8 cellular contexts compared by ENCODE assay signal in the genomic region with DNA sequence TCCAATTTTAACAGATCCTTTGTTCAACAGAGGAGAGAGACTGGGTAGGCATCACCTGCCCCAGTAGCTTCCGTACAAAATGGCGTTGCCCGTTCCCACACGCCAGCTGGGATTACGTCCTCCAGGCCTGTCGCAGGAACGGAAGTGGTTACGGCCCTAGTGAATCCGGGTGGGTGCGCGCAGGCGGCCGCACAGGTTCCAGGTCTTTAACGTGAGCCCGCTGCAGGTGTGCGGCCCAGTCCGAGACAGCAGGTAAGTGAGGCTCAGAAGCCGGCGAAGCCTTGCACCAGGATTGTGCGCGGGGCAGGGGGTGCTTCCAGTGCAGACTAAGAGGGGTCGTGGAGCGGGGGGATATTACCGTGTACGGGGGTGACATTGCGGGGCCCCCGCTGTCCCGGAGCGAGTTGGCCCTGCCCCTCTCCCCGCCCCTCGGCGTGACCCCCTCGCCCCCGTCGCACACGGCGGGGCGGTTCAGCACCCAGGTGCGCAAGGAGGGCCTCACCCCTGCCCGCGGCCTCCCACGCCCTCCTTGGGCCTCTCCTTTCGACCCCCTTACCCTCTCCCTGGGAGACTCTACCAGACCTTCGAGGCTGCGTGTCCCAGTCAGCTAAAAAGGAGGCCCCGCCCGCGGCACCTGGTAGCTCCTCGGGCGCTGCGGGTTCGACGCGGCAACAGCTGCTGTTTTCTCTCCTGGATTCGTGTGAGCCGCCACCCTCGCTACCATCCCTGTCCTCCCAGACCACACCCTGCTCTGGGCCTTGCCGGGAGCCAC. TPM values are rescaled to one million over a fixed set of nuclear protein-coding genes. Genes with fewer than 3 reads are reported as not detected.
DNase-seq lines count a peak whose midpoint lies in the region; ATAC-seq, FAIRE-seq and TF ChIP-seq lines count a peak whose summit lies in the region.

A gene with protein sequence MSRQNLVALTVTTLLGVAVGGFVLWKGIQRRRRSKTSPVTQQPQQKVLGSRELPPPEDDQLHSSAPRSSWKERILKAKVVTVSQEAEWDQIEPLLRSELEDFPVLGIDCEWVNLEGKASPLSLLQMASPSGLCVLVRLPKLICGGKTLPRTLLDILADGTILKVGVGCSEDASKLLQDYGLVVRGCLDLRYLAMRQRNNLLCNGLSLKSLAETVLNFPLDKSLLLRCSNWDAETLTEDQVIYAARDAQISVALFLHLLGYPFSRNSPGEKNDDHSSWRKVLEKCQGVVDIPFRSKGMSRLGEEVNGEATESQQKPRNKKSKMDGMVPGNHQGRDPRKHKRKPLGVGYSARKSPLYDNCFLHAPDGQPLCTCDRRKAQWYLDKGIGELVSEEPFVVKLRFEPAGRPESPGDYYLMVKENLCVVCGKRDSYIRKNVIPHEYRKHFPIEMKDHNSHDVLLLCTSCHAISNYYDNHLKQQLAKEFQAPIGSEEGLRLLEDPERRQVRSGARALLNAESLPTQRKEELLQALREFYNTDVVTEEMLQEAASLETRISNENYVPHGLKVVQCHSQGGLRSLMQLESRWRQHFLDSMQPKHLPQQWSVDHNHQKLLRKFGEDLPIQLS (plus strand): TSS at position 159 of the 772 bp plus-strand sequence. CDS start 17,973 bp downstream, outside the sequence.

- H3K4me3 ChIP-seq in AG09309 (ENCODE audit: control insufficient read depth, low read depth, low read length), result peak within 1 kb of the TSS; percentile 99
- peak within 1 kb of the TSS; percentile 66 to 99 (median 88) for H3K4me3 ChIP-seq in dorsolateral prefrontal cortex
- H3K4me3 ChIP-seq in HepG2 (replicated peaks in 1 of 3; ENCODE audit: insufficient read depth in 1 of 3, low read depth in 2 of 3, low read length in 3 of 3), result peak within 1 kb of the TSS; percentile 75 to 92 (median 81)

- DNase-seq in AG09309 (ENCODE audit: low read depth), result peak; percentile 27
- peak; percentile 94 for DNase-seq in NCI-H510A (lab: John Stamatoyannopoulos, UW)
- peak; percentile 81 to 85 for DNase-seq in activated CD4-positive, alpha-beta T cell treated with anti-CD3 and anti-CD28 coated beads, Interleukin-2, amount 50 U/mL, for 48 hours
- DNase-seq in dorsolateral prefrontal cortex, result peak; percentile 72 to 95 (median 92)
- peak; percentile 87 for DNase-seq in HepG2 (ENCODE audit: low spot score)
- DNase-seq in stimulated activated CD4-positive, alpha-beta T cell treated with anti-CD3 and anti-CD28 coated beads, Interleukin-4, amount 100 ng/mL, for 1 hour, result peak; percentile 75

- no peaks in the 10 kb centered on the region; a peak in 1 of 5 replicates for H3K36me3 ChIP-seq in HepG2 (replicated peaks in 1 of 2; ENCODE audit: control insufficient read depth in 1 of 2, insufficient read depth in 2 of 2, low read length in 2 of 2)

- TF ChIP-seq CTCF in AG09309 (IDR thresholded peaks at IDR 0.05; ENCODE audit: control insufficient read depth, insufficient read depth, low read depth, low read length, missing control alignments) (no peak), dorsolateral prefrontal cortex (IDR thresholded peaks at IDR 0.05 in 54 of 56, conservative IDR thresholded peaks at IDR 0.05 in 2 of 56; ENCODE audit: low read depth in 1 of 56, partially characterized antibody in 56 of 56) (peak in 24 of 56 donors; percentile 9 to 48 (median 18)), HepG2 (CRISPR knock-in tag; IDR thresholded peaks at IDR 0.05) (peak; percentile 36)

- peak within 1 kb of the TSS in 55 of 59 donors; percentile 3 to 88 (median 63) for H3K27ac ChIP-seq in dorsolateral prefrontal cortex
- peak within 1 kb of the TSS; percentile 66 for H3K27ac ChIP-seq in HepG2 (ENCODE audit: extremely low read length, insufficient read depth, low read length)

- H2AFZ ChIP-seq in HepG2 (ENCODE audit: low read length), result peak within 1 kb of the TSS; percentile 90

- POLR2A ChIA-PET in HepG2 (lab: Yijun Ruan, JAX), result interaction anchor here (0.7 to 2.0 kb wide), 12 partner anchors 10 to 1168 kb away, joined by 3 to 12 read pairs (median 4); a partner anchor contains a TSS

- H3K27me3 ChIP-seq in dorsolateral prefrontal cortex (no peaks in the 10 kb centered on the region), HepG2 (ENCODE audit: control insufficient read depth in 1 of 2, insufficient read depth in 2 of 2, low read length in 2 of 2) (no peaks in the 10 kb centered on the region)

- H3K79me2 ChIP-seq in HepG2 (ENCODE audit: insufficient read depth, low read length), result peaks cover 8% of the 10 kb centered on the region

- H3K4me2 ChIP-seq in HepG2 (ENCODE audit: low read depth, low read length), result peak within 1 kb of the TSS; percentile 73

- under 1% methylated on average over 7 of the region's 58 CpGs for WGBS in HepG2 (ENCODE audit: low lambda C conversion rate)

- peak in 1 of 2 experiments; percentile 26; a peak in 2 of 4 replicates for TF ChIP-seq EP300 in HepG2 (IDR thresholded peaks at IDR 0.05; ENCODE audit: low read depth in 2 of 2, low read length in 2 of 2)
- no peak for TF ChIP-seq EP300 in HepG2 (CRISPR knock-in tag; IDR thresholded peaks at IDR 0.05; ENCODE audit: borderline replicate concordance)

- peak; percentile 39; the same call in 1 of the 2 replicates for TF ChIP-seq RAD21 in HepG2 (CRISPR knock-in tag; IDR thresholded peaks at IDR 0.05)

- BruUV-seq in HepG2 (replicated peaks; lab: Mats Ljungman, UMichigan), result no TSS peak

- peak within 1 kb of the TSS; percentile 72 for H3K9ac ChIP-seq in HepG2 (ENCODE audit: insufficient read depth, low read depth, low read length)

- no peaks in the 10 kb centered on the region for H4K20me1 ChIP-seq in HepG2 (ENCODE audit: insufficient read depth, low read length)

- CTCF ChIA-PET in HepG2 (lab: Yijun Ruan, JAX; ENCODE audit: low intra/inter-chr PET ratio, low total read pairs), result no interaction called here

- ATAC-seq in GM19035 (IDR thresholded peaks at IDR 0.05; ENCODE audit: unreplicated experiment) (peak; percentile 83), HG03378 (IDR thresholded peaks at IDR 0.05; ENCODE audit: unreplicated experiment) (peak; percentile 72), HepG2 (peak; percentile 99)

- intact Hi-C loops in dorsolateral prefrontal cortex (cut with DNase I), result loop anchor here (1.0 to 5.0 kb wide), 3 partner anchors 38 to 206 kb away; a partner anchor contains a TSS
- intact Hi-C loops in HepG2 (cut with micrococcal nuclease; ENCODE audit: unreplicated experiment), result loop anchor here (2.0 to 10.0 kb wide), 2 partner anchors 37 to 57 kb away; no protein-coding TSS in a partner anchor

- peaks cover 21% of the 10 kb centered on the region for H3K4me1 ChIP-seq in HepG2 (ENCODE audit: insufficient read depth, low read length)

- TF ChIP-seq POLR2A in HepG2 (IDR thresholded peaks at IDR 0.05; ENCODE audit: insufficient read depth in 1 of 2, low read depth in 2 of 2, low read length in 2 of 2), result peak; percentile 68 to 83

- in situ Hi-C loops in HepG2 (cut with HindIII; ENCODE audit: extremely low pct_ligation_motif_present, low pct_unique_long_range_greater_than_20kb), result no loop called here

- no peaks in the 10 kb centered on the region for H3K9me3 ChIP-seq in HepG2 (ENCODE audit: low read length)

- FAIRE-seq in HepG2 (lab: Jason Lieb, UNC), result peak; percentile 91

TF ChIP-seq in HepG2, 621 proteins besides CTCF, POLR2A, EP300 and RAD21 (continues in another document):
- TF ChIP-seq AKAP8 (CRISPR knock-in tag; IDR thresholded peaks at IDR 0.05) (peak; percentile 57; the same call in 1 of the 2 replicates), NR2F2 (IDR thresholded peaks at IDR 0.05; ENCODE audit: borderline replicate concordance, low read depth) (peak; percentile 44; the same call in 1 of the 2 replicates), ZFP37 (CRISPR knock-in tag; IDR thresholded peaks at IDR 0.05; ENCODE audit: borderline replicate concordance) (no peak)
- TF ChIP-seq, protein P1, sequence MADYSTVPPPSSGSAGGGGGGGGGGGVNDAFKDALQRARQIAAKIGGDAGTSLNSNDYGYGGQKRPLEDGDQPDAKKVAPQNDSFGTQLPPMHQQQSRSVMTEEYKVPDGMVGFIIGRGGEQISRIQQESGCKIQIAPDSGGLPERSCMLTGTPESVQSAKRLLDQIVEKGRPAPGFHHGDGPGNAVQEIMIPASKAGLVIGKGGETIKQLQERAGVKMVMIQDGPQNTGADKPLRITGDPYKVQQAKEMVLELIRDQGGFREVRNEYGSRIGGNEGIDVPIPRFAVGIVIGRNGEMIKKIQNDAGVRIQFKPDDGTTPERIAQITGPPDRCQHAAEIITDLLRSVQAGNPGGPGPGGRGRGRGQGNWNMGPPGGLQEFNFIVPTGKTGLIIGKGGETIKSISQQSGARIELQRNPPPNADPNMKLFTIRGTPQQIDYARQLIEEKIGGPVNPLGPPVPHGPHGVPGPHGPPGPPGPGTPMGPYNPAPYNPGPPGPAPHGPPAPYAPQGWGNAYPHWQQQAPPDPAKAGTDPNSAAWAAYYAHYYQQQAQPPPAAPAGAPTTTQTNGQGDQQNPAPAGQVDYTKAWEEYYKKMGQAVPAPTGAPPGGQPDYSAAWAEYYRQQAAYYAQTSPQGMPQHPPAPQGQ (CRISPR knock-in tag; IDR thresholded peaks at IDR 0.05; ENCODE audit: borderline replicate concordance), result no peak

RNA-seq across cellular contexts. Expression of the gene that starts here (rescaled TPM):
- 10 to 100 TPM; 32.8 to 68.9 (median 44.5) TPM for total RNA-seq in dorsolateral prefrontal cortex
- 8.8 and 15.1 TPM in 2 replicates for total RNA-seq in HepG2 (2016; rRNA removed; fragmentation: Illumina TruSeq; extraction: Trizol)
- total RNA-seq in HepG2 (2016; cell fraction: cytosol; rRNA removed; fragmentation: Illumina TruSeq; extraction: Trizol; ENCODE audit: low read depth), result 2.9 and 3.0 TPM in 2 replicates
- 8.7 and 15.8 TPM in 2 replicates for total RNA-seq in HepG2 (2016; cell fraction: insoluble cytoplasmic fraction; rRNA removed; fragmentation: Illumina TruSeq; extraction: Trizol)
- 4.0 and 5.4 TPM in 2 replicates for total RNA-seq in HepG2 (2016; cell fraction: membrane; rRNA removed; fragmentation: Illumina TruSeq; extraction: Trizol)
- 13.7 and 15.0 TPM in 2 replicates for total RNA-seq in HepG2 (2016; cell fraction: nucleus; rRNA removed; fragmentation: Illumina TruSeq; extraction: Trizol)
- polyA plus RNA-seq in HepG2 (2011; rRNA removed), result 9.5 and 10.8 TPM in 2 replicates
- 6.8 and 9.2 TPM in 2 replicates for polyA plus RNA-seq in HepG2 (2011; cell fraction: cytosol; rRNA removed)
- 9.2 and 11.8 TPM in 2 replicates for polyA plus RNA-seq in HepG2 (2011; cell fraction: nucleus; rRNA removed)
- polyA plus RNA-seq in HepG2 (2012), result 9.4 and 11.0 TPM in 2 replicates
- 0.63 and 0.70 TPM in 2 replicates for polyA plus RNA-seq in HepG2 (2016; cell fraction: cytosol; fragmentation: Illumina TruSeq; extraction: Trizol; ENCODE audit: low read depth)
- 6.5 and 6.9 TPM in 2 replicates for polyA plus RNA-seq in HepG2 (2016; cell fraction: insoluble cytoplasmic fraction; fragmentation: Illumina TruSeq; extraction: Trizol; ENCODE audit: low read depth)
- 2.1 and 2.3 TPM in 2 replicates for polyA plus RNA-seq in HepG2 (2016; cell fraction: membrane; fragmentation: Illumina TruSeq; extraction: Trizol; ENCODE audit: low read depth)
- polyA plus RNA-seq in HepG2 (2016; cell fraction: nucleus; fragmentation: Illumina TruSeq; extraction: Trizol; ENCODE audit: insufficient read depth, low read depth), result 15.3 and 17.3 TPM in 2 replicates
- 10.3 and 14.0 TPM in 2 replicates for polyA minus RNA-seq in HepG2 (2011; rRNA and poly(A)+ RNA removed; ENCODE audit: low replicate concordance)
- polyA minus RNA-seq in HepG2 (2011; cell fraction: cytosol; rRNA and poly(A)+ RNA removed), result 6.9 and 7.7 TPM in 2 replicates
- polyA minus RNA-seq in HepG2 (2011; cell fraction: nucleus; rRNA and poly(A)+ RNA removed), result 10.8 and 11.7 TPM in 2 replicates

Comparison
In these comparisons a context has a peak if more than half of its experiments do, and no peak if none do; other contexts are left out.
1. Peak in every context shown above with its lines: DNase-seq, ATAC-seq, H3K4me3 ChIP-seq and H3K27ac ChIP-seq.
2. DNase-seq: peak in every context shown above with its lines; median percentile 94 in NCI-H510A; 92 in dorsolateral prefrontal cortex; 87 in HepG2; 83 in activated CD4-positive, alpha-beta T cell treated with anti-CD3 and anti-CD28 coated beads, Interleukin-2, amount 50 U/mL, for 48 hours; 75 in stimulated activated CD4-positive, alpha-beta T cell treated with anti-CD3 and anti-CD28 coated beads, Interleukin-4, amount 100 ng/mL, for 1 hour; 27 in AG09309.